10 cellular contexts compared by ENCODE assay signal in the genomic region with DNA sequence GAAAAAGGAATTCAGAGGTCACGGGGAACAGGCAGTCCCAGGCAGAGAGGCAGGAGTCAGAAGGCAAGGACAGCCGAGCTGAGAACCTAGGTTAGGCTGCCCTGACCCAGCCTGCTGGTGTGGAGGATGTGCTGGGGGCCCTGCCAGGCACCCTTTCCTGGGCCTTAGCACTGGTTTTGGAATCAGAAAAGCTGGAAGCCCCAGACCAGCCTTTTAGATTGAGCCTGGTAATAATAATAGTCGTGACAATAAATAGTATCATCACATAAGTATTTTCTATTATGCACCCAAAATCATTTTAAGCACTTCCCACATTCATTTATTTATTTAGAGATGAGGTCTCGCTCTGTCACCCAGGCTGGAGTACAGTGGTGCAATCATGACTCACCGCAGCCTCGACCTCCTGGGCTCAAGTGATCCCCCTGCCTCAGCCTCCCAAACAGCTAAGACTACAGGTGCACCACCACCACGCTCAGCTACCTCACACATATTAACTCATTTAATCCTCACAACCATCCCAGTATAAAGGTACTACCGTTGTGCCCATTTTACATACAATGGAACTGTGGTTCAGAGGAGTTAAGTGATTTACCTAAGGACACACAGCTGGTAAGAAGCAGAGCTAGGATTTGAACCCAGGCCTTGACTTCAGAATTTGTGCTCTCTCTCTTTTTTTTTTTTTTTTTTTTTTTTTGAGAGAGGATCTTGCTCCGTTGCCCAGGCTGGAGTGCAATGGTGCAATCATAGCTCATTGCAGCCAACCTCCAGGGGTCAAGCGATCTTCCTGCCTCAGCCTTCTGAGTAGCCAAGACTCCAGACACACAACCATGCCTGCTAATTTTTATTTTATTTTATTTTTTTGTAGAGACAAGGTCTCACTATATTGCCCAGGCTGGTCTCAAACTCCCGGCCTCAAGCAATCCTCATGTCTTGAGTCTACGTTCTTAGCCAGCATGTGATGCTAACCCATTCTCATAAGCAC. TPM values are rescaled to one million over a fixed set of nuclear protein-coding genes. Genes with fewer than 3 reads are reported as not detected.
DNase-seq lines count a peak whose midpoint lies in the region; TF ChIP-seq lines count a peak whose summit lies in the region.
"Had no signal": no experiment of that assay in that cellular context is flagged by ENCODE, and none has a peak within 500 bp of the region (broad histone marks: within the 10 kb centered on the region; RNA-seq: fewer than 3 reads in every experiment).

No MANE protein-coding gene starts in this region.

- H2AK5ac ChIP-seq in neuronal stem cell (ENCODE audit: low read depth, low read length): no peak overlapping the region

- no peak overlapping the region for H2BK15ac ChIP-seq in neuronal stem cell (ENCODE audit: low read length)

- H3K9me3 Mint-ChIP-seq in activated T-helper 1 cell treated with anti-CD3 and anti-CD28 coated beads, Interleukin-12 subunit alpha, Interleukin-12 subunit beta, Interleukin-2, Interleukin-4 antibody, amounts not matched to agents 30 ng/mL and 10 ng/mL and 1 ng/mL, durations not matched to agents 14 hours and 24 hours and 36 hours: no peaks in the 10 kb centered on the region
- H3K9me3 Mint-ChIP-seq: activated T-helper 2 cell treated with anti-CD3 and anti-CD28 coated beads, Interferon-gamma antibody, Interleukin-2, Interleukin-4, amounts not matched to agents 10 μg/mL and 5 μg/mL and 100 μg/mL, durations not matched to agents 14 hours and 24 hours and 36 hours had no signal

- H2BK5ac ChIP-seq in neuronal stem cell (ENCODE audit: low read length): no peak overlapping the region

- no peak overlapping the region for H3K14ac ChIP-seq in neuronal stem cell (ENCODE audit: low read length)

- DNase-seq in AG08396 (ENCODE audit: low spot score) (peak; percentile 55), PC-9 (peak in 1 of 2 experiments; percentile 70), fibroblast of mammary gland (ENCODE audit: low read depth) (peak; percentile 69), neuronal stem cell (ENCODE audit: low spot score) (no peak), lower leg skin (ENCODE audit: low spot score in 2 of 2) (no peak), BE2C (no peak), NCI-H128 (lab: John Stamatoyannopoulos, UW; ENCODE audit: unreplicated experiment) (no peak)
- no peak for DNase-seq in activated T-helper 1 cell treated with anti-CD3 and anti-CD28 coated beads, Interleukin-12 subunit alpha, Interleukin-12 subunit beta, Interleukin-2, Interleukin-4 antibody, amounts not matched to agents 30 ng/mL and 10 ng/mL and 1 ng/mL, durations not matched to agents 14 hours and 24 hours and 36 hours (ENCODE audit: low spot score)
- DNase-seq: NCI-H1092 treated with DMSO at 0.1 percent for 48 hours had no signal

- H3K23ac ChIP-seq in neuronal stem cell (ENCODE audit: low read depth, low read length, poor library complexity): no peak overlapping the region

- H3K27me3 Mint-ChIP-seq in activated T-helper 1 cell treated with anti-CD3 and anti-CD28 coated beads, Interleukin-12 subunit alpha, Interleukin-12 subunit beta, Interleukin-2, Interleukin-4 antibody, amounts not matched to agents 30 ng/mL and 10 ng/mL and 1 ng/mL, durations not matched to agents 14 hours and 24 hours and 36 hours (ENCODE audit: insufficient read depth): no peaks in the 10 kb centered on the region

- H3K4me3 ChIP-seq in PC-9 (no peak overlapping the region), fibroblast of mammary gland (ENCODE audit: control insufficient read depth, low read depth, low read length) (no peak overlapping the region), neuronal stem cell (ENCODE audit: low read length in 2 of 2) (no peak overlapping the region), lower leg skin (ENCODE audit: low read depth, poor library complexity, severe bottlenecking) (no peak overlapping the region), BE2C (ENCODE audit: low read depth, low read length) (no peak overlapping the region)

- H3K27ac Mint-ChIP-seq in activated T-helper 1 cell treated with anti-CD3 and anti-CD28 coated beads, Interleukin-12 subunit alpha, Interleukin-12 subunit beta, Interleukin-2, Interleukin-4 antibody, amounts not matched to agents 30 ng/mL and 10 ng/mL and 1 ng/mL, durations not matched to agents 14 hours and 24 hours and 36 hours: no peak overlapping the region
- H3K27ac Mint-ChIP-seq: activated T-helper 2 cell treated with anti-CD3 and anti-CD28 coated beads, Interferon-gamma antibody, Interleukin-2, Interleukin-4, amounts not matched to agents 10 μg/mL and 5 μg/mL and 100 μg/mL, durations not matched to agents 14 hours and 24 hours and 36 hours had no signal

- intact Hi-C loops in PC-9 (cut with micrococcal nuclease; ENCODE audit: unreplicated experiment): loop anchor here (2.0 kb wide), 2 partner anchors 23 to 71 kb away; no protein-coding TSS in a partner anchor
- intact Hi-C loops in lower leg skin (cut with DNase I; ENCODE audit: low total_unique reads): no loop called here
- intact Hi-C loops in activated T-helper 1 cell treated with anti-CD3 and anti-CD28 coated beads, Interleukin-12 subunit alpha, Interleukin-12 subunit beta, Interleukin-2, Interleukin-4 antibody, amounts not matched to agents 30 ng/mL and 10 ng/mL and 1 ng/mL, durations not matched to agents 14 hours and 24 hours and 36 hours (cut with micrococcal nuclease): no loop called here

- H3K79me2 ChIP-seq in PC-9 (ENCODE audit: low read depth): peaks cover 14% of the 10 kb centered on the region; the same call in 1 of the 2 replicates

- H3K4me2 ChIP-seq in PC-9 (peak overlapping the region; percentile 64), neuronal stem cell (ENCODE audit: insufficient read depth, low read length, poor library complexity, severe bottlenecking) (no peak overlapping the region)

- no peak overlapping the region for H4K8ac ChIP-seq in neuronal stem cell (ENCODE audit: low read depth, low read length)

- CTCF ChIA-PET in PC-9 (lab: Charles Lee): interaction anchor here (0.6 to 2.2 kb wide), 4 partner anchors 46 to 76 kb away, joined by 3 to 10 read pairs (median 6); no protein-coding TSS in a partner anchor

- no CpG with 5 or more reads among the region's 12 CpGs for whole genome bisulfite sequencing in neuronal stem cell (ENCODE audit: extremely low coverage in 2 of 2, insufficient read length in 2 of 2, insufficient replicate concordance in 1 of 2), 2 donors
- WGBS in lower leg skin, 2 donors: 82 to 85% methylated on average over 12 of the region's 12 CpGs

- H2AFZ ChIP-seq in PC-9 (no peak overlapping the region), neuronal stem cell (ENCODE audit: low read length) (no peak overlapping the region)

- no peaks in the 10 kb centered on the region for H3K79me1 ChIP-seq in neuronal stem cell (ENCODE audit: low read depth, low read length)

- no peak overlapping the region for H2BK120ac ChIP-seq in neuronal stem cell (ENCODE audit: low read depth, low read length)

- BruUV-seq in PC-9 (replicated peaks; lab: Mats Ljungman, UMichigan): TSS peak; percentile 5

- no peak overlapping the region for H4K91ac ChIP-seq in neuronal stem cell (ENCODE audit: low read depth, low read length, poor library complexity)

- H3K4me1 ChIP-seq in PC-9 (replicated peaks; ENCODE audit: insufficient read depth) (peaks cover 58% of the 10 kb centered on the region), neuronal stem cell (ENCODE audit: control insufficient read depth in 2 of 2, insufficient read depth in 1 of 2, low read depth in 1 of 2, low read length in 2 of 2) (peaks cover 3 to 10% of the 10 kb centered on the region in 2 donors), BE2C (peaks cover 23% of the 10 kb centered on the region)

- POLR2A ChIA-PET in PC-9 (lab: Charles Lee; ENCODE audit: unreplicated experiment): no interaction called here

- H3K4ac ChIP-seq in neuronal stem cell (ENCODE audit: low read length): no peak overlapping the region

- H3K27ac ChIP-seq in PC-9 (peak overlapping the region; percentile 97), neuronal stem cell (replicated peaks; ENCODE audit: low read length) (no peak overlapping the region)

- H3K9me3 ChIP-seq in PC-9 (ENCODE audit: insufficient read depth, low read depth) (no peaks in the 10 kb centered on the region), neuronal stem cell (replicated peaks in 1 of 2; ENCODE audit: control insufficient read depth in 2 of 2, insufficient read depth in 1 of 2, low read depth in 1 of 2, low read length in 2 of 2) (no peaks in the 10 kb centered on the region), BE2C (no peaks in the 10 kb centered on the region)

- TF ChIP-seq POLR2A in lower leg skin (IDR thresholded peaks at IDR 0.05): no peak

- H3K4me3 Mint-ChIP-seq in activated T-helper 1 cell treated with anti-CD3 and anti-CD28 coated beads, Interleukin-12 subunit alpha, Interleukin-12 subunit beta, Interleukin-2, Interleukin-4 antibody, amounts not matched to agents 30 ng/mL and 10 ng/mL and 1 ng/mL, durations not matched to agents 14 hours and 24 hours and 36 hours: no peak overlapping the region

- TF ChIP-seq CTCF in PC-9 (conservative IDR thresholded peaks at IDR 0.05) (no peak), fibroblast of mammary gland (conservative IDR thresholded peaks at IDR 0.05; ENCODE audit: control insufficient read depth, insufficient read depth, low read depth, low read length) (no peak), lower leg skin (IDR thresholded peaks at IDR 0.05) (no peak), BE2C (IDR thresholded peaks at IDR 0.05; ENCODE audit: low read depth, low read length) (no peak)

- H2BK12ac ChIP-seq in neuronal stem cell (ENCODE audit: low read length): no peak overlapping the region

- H3K18ac ChIP-seq in neuronal stem cell (ENCODE audit: low read length): peak overlapping the region; percentile 56

- H3F3A ChIP-seq in PC-9 (ENCODE audit: insufficient read depth, low read depth): peaks cover 94% of the 10 kb centered on the region

- H3K36me3 ChIP-seq in PC-9 (ENCODE audit: low read depth) (peaks cover 76% of the 10 kb centered on the region), neuronal stem cell (replicated peaks in 1 of 2; ENCODE audit: control insufficient read depth in 2 of 2, insufficient read depth in 2 of 2, low read length in 2 of 2) (no peaks in the 10 kb centered on the region), BE2C (no peaks in the 10 kb centered on the region)

- H3K4me1 Mint-ChIP-seq in activated T-helper 1 cell treated with anti-CD3 and anti-CD28 coated beads, Interleukin-12 subunit alpha, Interleukin-12 subunit beta, Interleukin-2, Interleukin-4 antibody, amounts not matched to agents 30 ng/mL and 10 ng/mL and 1 ng/mL, durations not matched to agents 14 hours and 24 hours and 36 hours (ENCODE audit: low read depth): peaks cover 7% of the 10 kb centered on the region

- no peaks in the 10 kb centered on the region for H3K36me3 Mint-ChIP-seq in activated T-helper 1 cell treated with anti-CD3 and anti-CD28 coated beads, Interleukin-12 subunit alpha, Interleukin-12 subunit beta, Interleukin-2, Interleukin-4 antibody, amounts not matched to agents 30 ng/mL and 10 ng/mL and 1 ng/mL, durations not matched to agents 14 hours and 24 hours and 36 hours (ENCODE audit: low read depth)

- H4K20me1 ChIP-seq in PC-9 (ENCODE audit: insufficient read depth): no peaks in the 10 kb centered on the region

- H3K27me3 ChIP-seq in PC-9 (ENCODE audit: insufficient read depth, low read depth) (no peaks in the 10 kb centered on the region), neuronal stem cell (ENCODE audit: control insufficient read depth in 3 of 3, insufficient read depth in 3 of 3, low read depth in 1 of 3, low read length in 3 of 3) (no peaks in the 10 kb centered on the region), BE2C (no peaks in the 10 kb centered on the region)

- H3K9ac ChIP-seq in neuronal stem cell (ENCODE audit: low read depth, low read length, poor library complexity): no peak overlapping the region

- H3K9me2 ChIP-seq in PC-9 (ENCODE audit: insufficient read depth): no peaks in the 10 kb centered on the region

RNA-seq across cellular contexts. Expression of gene TGM2, which starts 19.7 kb away (rescaled TPM):
- total RNA-seq in PC-9 (2021) (286 and 333 TPM in 2 replicates), lower leg skin (1 to 10 TPM; 3.7 to 6.2 (median 4.6) TPM)
- 0.46 TPM for polyA plus RNA-seq in neuronal stem cell (2013, experiment 1 of 2)
- 0.39 TPM for polyA plus RNA-seq in neuronal stem cell (2013, experiment 2 of 2)
- not detected in 2 replicates for total RNA-seq in activated T-helper 1 cell treated with anti-CD3 and anti-CD28 coated beads, Interleukin-12 subunit alpha, Interleukin-12 subunit beta, Interleukin-2, Interleukin-4 antibody, amounts not matched to agents 30 ng/mL and 10 ng/mL and 1 ng/mL, durations not matched to agents 14 hours and 24 hours and 36 hours
- 1.5 TPM for polyA plus RNA-seq in BE2C (2012; ENCODE audit: insufficient read depth, insufficient read length, low read depth)
- total RNA-seq: activated T-helper 2 cell treated with anti-CD3 and anti-CD28 coated beads, Interferon-gamma antibody, Interleukin-2, Interleukin-4, amounts not matched to agents 10 μg/mL and 5 μg/mL and 100 μg/mL, durations not matched to agents 14 hours and 24 hours and 36 hours had no signal

Comparison
In these comparisons a context has a peak if more than half of its experiments do, and no peak if none do; other contexts are left out.
1. DNase-seq: peak in AG08396 (single experiment) and fibroblast of mammary gland (single experiment); none in neuronal stem cell (single experiment), lower leg skin (0 of 2), activated T-helper 1 cell treated with anti-CD3 and anti-CD28 coated beads, Interleukin-12 subunit alpha, Interleukin-12 subunit beta, Interleukin-2, Interleukin-4 antibody, amounts not matched to agents 30 ng/mL and 10 ng/mL and 1 ng/mL, durations not matched to agents 14 hours and 24 hours and 36 hours (single experiment), BE2C (single experiment) and NCI-H128 (single experiment).
2. RNA of gene TGM2, which starts 19.7 kb away (total RNA-seq): 286 to 333 TPM in PC-9; 3.7 to 6.2 TPM in lower leg skin and not detected in activated T-helper 1 cell treated with anti-CD3 and anti-CD28 coated beads, Interleukin-12 subunit alpha, Interleukin-12 subunit beta, Interleukin-2, Interleukin-4 antibody, amounts not matched to agents 30 ng/mL and 10 ng/mL and 1 ng/mL, durations not matched to agents 14 hours and 24 hours and 36 hours; every median in the first group is over 10 times any median in the second.